In the genomic region with DNA sequence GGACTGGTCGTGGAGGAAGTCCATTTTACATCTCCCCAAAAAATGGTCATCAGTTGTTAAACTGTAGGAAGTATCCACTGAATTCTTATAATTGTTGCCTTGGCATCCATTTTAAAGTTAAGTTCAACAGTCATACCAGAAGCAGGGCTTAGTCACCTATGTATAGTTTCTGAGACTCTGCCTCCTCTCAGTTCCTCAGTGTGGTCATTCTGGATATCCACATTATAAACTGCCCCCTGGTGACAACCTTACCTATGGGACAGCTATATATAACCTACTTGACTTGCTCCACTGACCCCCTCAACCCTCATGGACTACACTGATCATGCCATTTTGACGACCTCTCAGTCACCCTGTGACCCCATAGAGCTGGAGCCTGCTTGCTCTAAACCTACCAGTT, we compare ENCODE assay signal across 11 cellular contexts.
A peak's percentile ranks its signal among the peaks of the same experiment; 100 is the strongest.
DNase-seq lines count a peak whose midpoint lies in the region; ATAC-seq and TF ChIP-seq lines count a peak whose summit lies in the region.
"Had no signal": no experiment of that assay in that cellular context is flagged by ENCODE, and none has a peak within 500 bp of the region (broad histone marks: within the 10 kb centered on the region; RNA-seq: fewer than 3 reads in every experiment).

No MANE protein-coding gene starts in this region.

- H3K27ac ChIP-seq in vagina: no peak overlapping the region
- H3K27ac ChIP-seq: C4-2B had no signal

- no peaks in the 10 kb centered on the region for H3K27me3 ChIP-seq in vagina

- H3K36me3 ChIP-seq in vagina: no peaks in the 10 kb centered on the region

- TF ChIP-seq CTCF in vagina (IDR thresholded peaks at IDR 0.05): no peak

- no peak overlapping the region for H3K4me3 ChIP-seq in vagina

- H3K4me1 ChIP-seq in vagina: no peaks in the 10 kb centered on the region

- peak; percentile 100 for ATAC-seq in GM18517 (IDR thresholded peaks at IDR 0.05; ENCODE audit: unreplicated experiment)
- ATAC-seq in GM21381 (IDR thresholded peaks at IDR 0.05; ENCODE audit: unreplicated experiment): peak; percentile 98
- peak; percentile 100 for ATAC-seq in HG02973 (IDR thresholded peaks at IDR 0.05; ENCODE audit: unreplicated experiment)
- ATAC-seq in HG03575 (IDR thresholded peaks at IDR 0.05; ENCODE audit: extremely low read depth, insufficient number of reproducible peaks, low FRiP score, unreplicated experiment): peak; percentile 100

- no peak for TF ChIP-seq POLR2A in vagina (IDR thresholded peaks at IDR 0.05)

- intact Hi-C loops in vagina (cut with DNase I): no loop called here

- DNase-seq in vagina (ENCODE audit: extremely low spot score in 2 of 2): no peak
- no peak for DNase-seq in cerebellar nuclear complex (lab: John Stamatoyannopoulos, UW)
- no peak for DNase-seq in DMS53 (lab: John Stamatoyannopoulos, UW)
- no peak for DNase-seq in activated gamma-delta T cell treated with Interleukin-2 at 50 U/mL for 16 hours
- DNase-seq: amygdala, NCI-H1417 had no signal

- no peaks in the 10 kb centered on the region for H3K9me3 ChIP-seq in vagina
